In the genomic region with DNA sequence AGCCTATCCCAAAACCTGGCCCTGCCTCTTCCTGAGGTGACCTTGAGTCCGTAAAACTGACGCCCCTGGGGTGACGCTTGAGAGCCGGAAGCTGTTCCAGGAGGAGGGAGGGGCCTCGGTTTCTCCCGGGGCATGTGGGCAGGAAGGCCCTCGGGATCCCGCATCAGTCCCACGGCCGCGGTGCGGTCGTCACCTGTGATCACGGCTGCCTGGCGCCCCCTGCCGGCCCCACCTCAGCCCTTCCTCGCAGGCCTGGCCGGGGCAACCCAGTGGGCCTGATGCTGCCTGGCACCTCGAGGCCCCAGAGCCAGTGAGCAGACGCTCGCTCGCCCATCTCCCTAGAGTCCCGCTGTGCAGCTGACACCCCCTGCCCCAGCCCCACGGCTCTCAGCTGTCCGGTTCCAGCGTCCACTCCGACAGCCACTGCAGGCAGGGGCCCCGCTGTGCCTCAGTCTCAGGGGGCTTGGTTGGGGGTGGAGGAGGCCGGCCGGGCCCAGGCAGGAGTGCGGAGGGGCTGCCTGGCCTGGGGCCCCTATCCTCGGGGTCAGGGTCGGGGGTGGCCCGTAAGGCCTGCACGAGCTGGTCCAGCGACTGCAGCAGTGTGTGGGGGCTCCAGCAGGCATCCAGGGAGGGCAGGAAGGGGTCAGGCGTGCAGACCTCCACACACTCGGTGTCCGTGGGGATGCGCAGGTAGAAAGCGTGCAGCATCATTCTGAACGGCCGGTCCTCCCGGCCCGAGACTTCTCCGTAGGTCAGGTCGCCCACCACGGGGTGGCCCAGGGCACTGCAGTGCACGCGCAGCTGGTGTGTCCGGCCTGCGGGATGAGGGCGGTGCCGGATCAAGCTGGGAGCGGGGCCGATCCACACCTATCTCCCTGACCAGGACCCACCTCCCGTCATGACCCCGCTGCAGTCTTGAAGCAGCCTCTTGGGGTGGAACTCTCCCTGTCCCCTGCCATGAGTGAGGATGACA, we compare ENCODE assay signal across 8 cellular contexts. TPM values are rescaled to one million over a fixed set of nuclear protein-coding genes. Genes with fewer than 3 reads are reported as not detected.
DNase-seq lines count a peak whose midpoint lies in the region; ATAC-seq and TF ChIP-seq lines count a peak whose summit lies in the region.

No MANE protein-coding gene starts in this region.

- H3K4me3 ChIP-seq in trophoblast cell (ENCODE audit: low read depth, low read length) (no peak overlapping the region), upper lobe of right lung (no peak overlapping the region)

- no peak overlapping the region for H3K18ac ChIP-seq in trophoblast cell (ENCODE audit: low read length)

- peaks cover 5% of the 10 kb centered on the region for H3K79me1 ChIP-seq in trophoblast cell (ENCODE audit: low read length)

- H3K4me1 ChIP-seq in trophoblast cell (ENCODE audit: control insufficient read depth in 1 of 2, insufficient read depth in 2 of 2, low read length in 2 of 2) (peaks cover 6 to 16% of the 10 kb centered on the region in 2 experiments), upper lobe of right lung (peaks cover 10% of the 10 kb centered on the region)

- no peak overlapping the region for H4K91ac ChIP-seq in trophoblast cell (ENCODE audit: low read depth, low read length)

- H3K9ac ChIP-seq in trophoblast cell (ENCODE audit: low read length): no peak overlapping the region

- peak; percentile 86 for TF ChIP-seq CTCF in RWPE1 (conservative IDR thresholded peaks at IDR 0.05; ENCODE audit: low read depth)
- TF ChIP-seq CTCF in upper lobe of right lung (IDR thresholded peaks at IDR 0.05): peak; percentile 74

- H2AFZ ChIP-seq in trophoblast cell (ENCODE audit: insufficient read depth, low read length, poor library complexity): no peak overlapping the region

- H3K9me3 ChIP-seq in trophoblast cell (ENCODE audit: insufficient read depth, low read depth, low read length): peaks cover 2% of the 10 kb centered on the region
- no peaks in the 10 kb centered on the region for H3K9me3 ChIP-seq in upper lobe of right lung

- CTCF ChIA-PET in RWPE1 (lab: Yijun Ruan, JAX): interaction anchor here (0.6 to 2.1 kb wide), 24 partner anchors 10 to 1006 kb away, joined by 3 to 18 read pairs (median 5); a partner anchor contains a TSS

- H3K27ac ChIP-seq in RWPE1: peak overlapping the region; percentile 76
- H3K27ac ChIP-seq in trophoblast cell (ENCODE audit: low read depth, low read length): no peak overlapping the region
- H3K27ac ChIP-seq in upper lobe of right lung: no peak overlapping the region

- H3K36me3 ChIP-seq in trophoblast cell (ENCODE audit: control insufficient read depth in 1 of 2, insufficient read depth in 2 of 2, low read length in 2 of 2): peaks cover 29 to 40% of the 10 kb centered on the region in 2 experiments
- no peaks in the 10 kb centered on the region for H3K36me3 ChIP-seq in upper lobe of right lung

- no peak overlapping the region for H3K14ac ChIP-seq in trophoblast cell (ENCODE audit: low read length)

- H3K27me3 ChIP-seq in trophoblast cell (ENCODE audit: insufficient read depth, low read length) (no peaks in the 10 kb centered on the region), upper lobe of right lung (peaks cover 18% of the 10 kb centered on the region)

- no peak overlapping the region for H3K4me2 ChIP-seq in trophoblast cell (ENCODE audit: low read length)

- H3K79me2 ChIP-seq in trophoblast cell (ENCODE audit: control insufficient read depth, insufficient read depth, low read length, poor library complexity): peaks cover 8% of the 10 kb centered on the region

- no peak overlapping the region for H4K12ac ChIP-seq in trophoblast cell (ENCODE audit: low read depth, low read length)

- no CpG with 5 or more reads among the region's 58 CpGs for WGBS in trophoblast cell (ENCODE audit: extremely low coverage, insufficient coverage, insufficient read length)

- H3K23ac ChIP-seq in trophoblast cell (ENCODE audit: low read length): no peak overlapping the region

- no peak overlapping the region for H2BK5ac ChIP-seq in trophoblast cell (ENCODE audit: low read depth, low read length, poor library complexity)

- no peak overlapping the region for H3K4ac ChIP-seq in trophoblast cell (ENCODE audit: low read depth, low read length)

- DNase-seq in NCI-H1436 (lab: John Stamatoyannopoulos, UW): peak; percentile 57
- DNase-seq in NCI-H1436 treated with DMSO at 0.1 percent for 48 hours (lab: John Stamatoyannopoulos, UW): no peak
- peak; percentile 48 for DNase-seq in RWPE1 (ENCODE audit: low spot score)
- peak; percentile 65 for DNase-seq in activated gamma-delta T cell treated with anti-CD3 and anti-CD28 coated beads, Interleukin-2, amount 50 U/mL, for 16 hours (ENCODE audit: low read depth)
- peak; percentile 26 for DNase-seq in globus pallidus (ENCODE audit: low spot score)
- peak; percentile 75 to 87 for DNase-seq in trophoblast cell
- peak; percentile 89 for DNase-seq in upper lobe of right lung

- ATAC-seq in upper lobe of right lung (peak; percentile 54), HG03457 (IDR thresholded peaks at IDR 0.05; ENCODE audit: unreplicated experiment) (no peak)

- intact Hi-C loops in upper lobe of right lung (cut with DNase I): loop anchor here (10.0 kb wide), 1 partner anchor 71 kb away; a partner anchor contains a TSS

- H4K8ac ChIP-seq in trophoblast cell (ENCODE audit: low read depth, low read length): no peak overlapping the region

- H2AK5ac ChIP-seq in trophoblast cell (ENCODE audit: low read length): no peak overlapping the region

- no peak overlapping the region for H2BK12ac ChIP-seq in trophoblast cell (ENCODE audit: low read length)

- POLR2A ChIA-PET in RWPE1 (lab: Yijun Ruan, JAX; ENCODE audit: low non-redundant PET): interaction anchor here (0.6 kb wide), 1 partner anchor 74 kb away, joined by 3 read pairs; no protein-coding TSS in a partner anchor

- no peak overlapping the region for H2BK120ac ChIP-seq in trophoblast cell (ENCODE audit: insufficient read depth, low read length, poor library complexity)

RNA-seq across cellular contexts. Expression of a gene that starts 2.3 kb away (rescaled TPM):
- polyA plus RNA-seq in trophoblast cell (2013): 28.7 TPM in 2 replicates
- 14.2 TPM for total RNA-seq in upper lobe of right lung

RNA-seq across cellular contexts. Expression of a gene that starts 2.6 kb away (rescaled TPM):
- 63.1 and 65.0 TPM in 2 replicates for polyA plus RNA-seq in trophoblast cell (2013)
- 12.3 TPM for total RNA-seq in upper lobe of right lung

RNA-seq across cellular contexts. Expression of a gene that starts 14.7 kb away (rescaled TPM):
- polyA plus RNA-seq in trophoblast cell (2013): 0.24 and 0.26 TPM in 2 replicates
- not detected for total RNA-seq in upper lobe of right lung

RNA-seq across cellular contexts. Expression of a gene that starts 25.3 kb away (rescaled TPM):
- polyA plus RNA-seq in trophoblast cell (2013): 0.16 and 0.17 TPM in 2 replicates
- 93.3 TPM for total RNA-seq in upper lobe of right lung

RNA-seq across cellular contexts. Expression of a gene that starts 45.1 kb away (rescaled TPM):
- 16.6 and 16.8 TPM in 2 replicates for polyA plus RNA-seq in trophoblast cell (2013)
- 24.2 TPM for total RNA-seq in upper lobe of right lung
